ENCODE assay signal across 9 cellular contexts in genomic region chr4:159103406-159104131, GRCh38. TPM values are rescaled to one million over a fixed set of nuclear protein-coding genes. Genes with fewer than 3 reads are reported as not detected.
DNase-seq lines count a peak whose midpoint lies in the region; ATAC-seq, FAIRE-seq and TF ChIP-seq lines count a peak whose summit lies in the region.
"Had no signal": no experiment of that assay in that cellular context is flagged by ENCODE, and none has a peak within 500 bp of the region (broad histone marks: within the 10 kb centered on the region; RNA-seq: fewer than 3 reads in every experiment).

No MANE protein-coding gene starts in this region.

- peak overlapping the region; percentile 90 for H3K9ac ChIP-seq in keratinocyte (ENCODE audit: control insufficient read depth, extremely low read depth, insufficient read depth, low read length)

- H2AFZ ChIP-seq in keratinocyte (ENCODE audit: control insufficient read depth, low read length): peak overlapping the region; percentile 73

- H3K36me3 ChIP-seq in WERI-Rb-1: peaks cover 3% of the 10 kb centered on the region; the same call in 1 of the 2 replicates
- H3K36me3 ChIP-seq in keratinocyte (ENCODE audit: control insufficient read depth in 2 of 2, extremely low read depth in 1 of 2, insufficient read depth in 2 of 2, low read length in 2 of 2): no peaks in the 10 kb centered on the region

- peaks cover 4% of the 10 kb centered on the region for H4K20me1 ChIP-seq in keratinocyte (ENCODE audit: control insufficient read depth, extremely low read depth, insufficient read depth, low read length)

- DNase-seq in D721Med (ENCODE audit: insufficient read length, low spot score): peak; percentile 17
- DNase-seq in HT1080 (ENCODE audit: low read depth): peak; percentile 20
- DNase-seq in WERI-Rb-1: peak; percentile 61
- peak in 31 of 61 donors; percentile 7 to 68 (median 36) for DNase-seq in caudate nucleus (lab: John Stamatoyannopoulos, UW)
- no peak for DNase-seq in keratinocyte (ENCODE audit: low read depth, low spot score)
- peak; percentile 64 for DNase-seq in stimulated activated CD4-positive, alpha-beta T cell treated with anti-CD3 and anti-CD28 coated beads, Interleukin-15, amount 100 ng/mL, for 24 hours
- DNase-seq in dedifferentiated amniotic fluid mesenchymal stem cell (ENCODE audit: extremely low spot score): no peak

- no peak for TF ChIP-seq CTCF in D721Med (IDR thresholded peaks at IDR 0.05; ENCODE audit: insufficient read depth, missing control alignments)
- TF ChIP-seq CTCF in WERI-Rb-1 (IDR thresholded peaks at IDR 0.05; ENCODE audit: low read depth, low read length): no peak
- TF ChIP-seq CTCF in keratinocyte (optimal IDR thresholded peaks at IDR 0.05 in 1 of 3, IDR thresholded peaks at IDR 0.05 in 1 of 3, conservative IDR thresholded peaks at IDR 0.05 in 1 of 3; ENCODE audit: extremely low read depth in 1 of 3, insufficient read depth in 2 of 3, low read length in 3 of 3): no peak

- FAIRE-seq in D721Med (lab: Jason Lieb, UNC) (no peak), keratinocyte (lab: Jason Lieb, UNC) (no peak)
- FAIRE-seq: endometrium had no signal

- H3K9me1 ChIP-seq in keratinocyte (ENCODE audit: control insufficient read depth, extremely low read depth, insufficient read depth, low read length): no peaks in the 10 kb centered on the region

- peak; percentile 21 for ATAC-seq in GM21423 (IDR thresholded peaks at IDR 0.05; ENCODE audit: unreplicated experiment)

- H3K79me2 ChIP-seq in keratinocyte (ENCODE audit: control insufficient read depth, insufficient read depth, low read length): peaks cover 41% of the 10 kb centered on the region

- H3K27ac ChIP-seq in WERI-Rb-1 (peak overlapping the region; percentile 84), caudate nucleus (ENCODE audit: low read depth, low read length) (peak overlapping the region; percentile 85), keratinocyte (ENCODE audit: control insufficient read depth, insufficient read depth, low read length) (peak overlapping the region; percentile 79)

- dilution Hi-C loops in keratinocyte (cut with MboI; ENCODE audit: extremely low pct_ligation_motif_present, low sequenced_read_pairs): no loop called here

- peaks cover 11% of the 10 kb centered on the region for H3K4me1 ChIP-seq in keratinocyte (ENCODE audit: control insufficient read depth, extremely low read depth, insufficient read depth, low read length)

- H3K9me3 ChIP-seq in WERI-Rb-1 (ENCODE audit: severe bottlenecking) (no peaks in the 10 kb centered on the region), keratinocyte (ENCODE audit: control insufficient read depth, low read depth, low read length) (no peaks in the 10 kb centered on the region)

- peak overlapping the region; percentile 44 for H3K4me2 ChIP-seq in keratinocyte (ENCODE audit: control insufficient read depth, extremely low read depth, insufficient read depth, low read depth, low read length)

- H3K27me3 ChIP-seq in WERI-Rb-1 (ENCODE audit: insufficient read depth, low read depth, severe bottlenecking) (no peaks in the 10 kb centered on the region), keratinocyte (ENCODE audit: control insufficient read depth, extremely low read depth, insufficient read depth, low read length) (no peaks in the 10 kb centered on the region)

- peak overlapping the region; percentile 89 for H3K4me3 ChIP-seq in WERI-Rb-1 (ENCODE audit: low read depth, low read length)
- peak overlapping the region; percentile 90 to 98 (median 95) for H3K4me3 ChIP-seq in keratinocyte (ENCODE audit: control insufficient read depth in 2 of 3, extremely low read depth in 1 of 3, insufficient read depth in 2 of 3, low read depth in 1 of 3, low read length in 3 of 3)

RNA-seq across cellular contexts. Expression of gene RAPGEF2, which starts 0.7 kb away (rescaled TPM):
- total RNA-seq in HT1080 (2014; rRNA removed; shearing (Covaris generic)): 24.9 and 30.3 TPM in 2 replicates
- 15.3 and 20.3 TPM in 2 replicates for polyA plus RNA-seq in HT1080 (2015; cell fraction: cytosol; rRNA removed)
- 31.6 and 41.6 TPM in 2 replicates for polyA plus RNA-seq in HT1080 (2015; cell fraction: nucleus; rRNA removed)
- 18.6 to 23.8 TPM (median 22.8 TPM) in 3 replicates for polyA plus RNA-seq in keratinocyte
- 52.7 TPM for polyA plus RNA-seq in keratinocyte (2011; ENCODE audit: low read depth)
- polyA plus RNA-seq in keratinocyte (2011; cell fraction: cytosol; rRNA removed): 9.4 and 16.3 TPM in 2 replicates
- polyA plus RNA-seq in keratinocyte (2011; cell fraction: nucleus; rRNA removed): 36.1 and 47.5 TPM in 2 replicates
- 12.9 and 13.8 TPM in 2 replicates for polyA plus RNA-seq in keratinocyte (2012; ENCODE audit: low replicate concordance)
- polyA minus RNA-seq in keratinocyte: 30.6 to 86.2 TPM (median 46.8 TPM) in 3 replicates
- 19.4 TPM for polyA minus RNA-seq in keratinocyte (2011; cell fraction: cytosol; rRNA and poly(A)+ RNA removed)
- 57.0 and 99.4 TPM in 2 replicates for polyA minus RNA-seq in keratinocyte (2011; cell fraction: nucleus; rRNA and poly(A)+ RNA removed)

Comparison
In these comparisons a context has a peak if more than half of its experiments do, and no peak if none do; other contexts are left out.
1. DNase-seq: peak in D721Med (single experiment), HT1080 (single experiment), WERI-Rb-1 (single experiment), caudate nucleus (31 of 61) and stimulated activated CD4-positive, alpha-beta T cell treated with anti-CD3 and anti-CD28 coated beads, Interleukin-15, amount 100 ng/mL, for 24 hours (single experiment); none in keratinocyte (single experiment) and dedifferentiated amniotic fluid mesenchymal stem cell (single experiment).
2. Peak in every context shown above with its lines, with median percentiles within 50 percentile points of each other: H3K27ac ChIP-seq.